Comparison of ENCODE assay signal across 14 cellular contexts in the genomic region with DNA sequence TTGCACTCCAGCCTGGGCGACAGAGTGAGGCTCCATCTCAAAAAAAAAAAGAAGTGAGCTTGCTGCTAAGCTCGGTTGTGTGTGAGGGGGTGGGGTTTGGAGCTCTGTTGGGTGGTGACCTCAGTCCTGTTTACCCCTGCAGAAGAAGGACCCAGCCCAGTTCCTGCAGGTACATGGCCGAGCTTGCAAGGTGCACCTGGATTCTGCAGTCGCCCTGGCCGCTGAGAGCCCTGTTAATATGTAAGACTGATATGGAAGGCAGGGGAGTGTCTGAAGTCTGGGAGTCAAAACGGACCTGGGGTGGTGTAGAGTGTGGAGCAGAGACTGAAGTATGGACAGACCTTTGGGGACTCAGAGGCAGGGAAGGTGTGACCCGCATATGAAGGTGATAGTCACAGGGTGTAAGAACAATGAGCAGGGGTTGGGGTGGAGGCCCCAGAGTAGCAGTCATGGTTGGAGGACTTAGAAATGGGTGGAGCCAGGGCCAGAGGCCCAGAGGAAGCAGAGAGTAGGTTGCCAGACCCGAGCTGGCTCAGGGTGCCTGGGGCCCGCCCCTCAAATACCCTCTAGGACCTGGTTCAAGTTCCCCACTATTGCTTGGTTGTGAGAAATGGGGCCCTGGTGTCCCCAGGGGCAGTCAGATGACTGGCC. TPM values are rescaled to one million over a fixed set of nuclear protein-coding genes. Genes with fewer than 3 reads are reported as not detected.
DNase-seq lines count a peak whose midpoint lies in the region; TF ChIP-seq lines count a peak whose summit lies in the region.
"Had no signal": no experiment of that assay in that cellular context is flagged by ENCODE, and none has a peak within 500 bp of the region (broad histone marks: within the 10 kb centered on the region; RNA-seq: fewer than 3 reads in every experiment).

No MANE protein-coding gene starts in this region.

- H3K27me3 ChIP-seq in Caco-2 (replicated peaks; ENCODE audit: control insufficient read depth, insufficient read depth, low read length) (no peaks in the 10 kb centered on the region), osteoblast (ENCODE audit: insufficient read depth, low read length) (no peaks in the 10 kb centered on the region)
- H3K27me3 ChIP-seq: foreskin keratinocyte, left lung had no signal

- H3K36me3 Mint-ChIP-seq in Caco-2 (ENCODE audit: insufficient read depth, unreplicated experiment) (peaks cover 74% of the 10 kb centered on the region), IgD-negative memory B cell (peaks cover 6% of the 10 kb centered on the region)

- POLR2A ChIA-PET in Caco-2 (lab: Charles Lee) = no interaction called here

- H3K36me3 ChIP-seq in Caco-2 (ENCODE audit: control insufficient read depth, insufficient read depth, low read length) (peaks cover 5% of the 10 kb centered on the region), osteoblast (ENCODE audit: insufficient read depth, low read length) (peaks cover 43% of the 10 kb centered on the region)

- CTCF ChIA-PET in Caco-2 (lab: Charles Lee) = interaction anchor here (1.0 kb wide), 1 partner anchor 110 kb away, joined by 3 read pairs; no protein-coding TSS in a partner anchor

- no TSS peak for BruUV-seq in Caco-2 (replicated peaks; lab: Mats Ljungman, UMichigan)

- TF ChIP-seq CTCF in Caco-2 (IDR thresholded peaks at IDR 0.05; ENCODE audit: insufficient read depth in 1 of 2, low read depth in 1 of 2, low read length in 1 of 2, severe bottlenecking in 1 of 2, unreplicated experiment in 1 of 2) (no peak), osteoblast (IDR thresholded peaks at IDR 0.05; ENCODE audit: extremely low read depth, low read depth, low read length) (no peak)

- peaks cover 4% of the 10 kb centered on the region for H3K4me1 Mint-ChIP-seq in Caco-2 (ENCODE audit: low read depth, unreplicated experiment)
- peaks cover 25 to 52% (median 40%) of the 10 kb centered on the region in 3 donors for H3K4me1 Mint-ChIP-seq in IgD-negative memory B cell

- no peak overlapping the region for H3K4me2 ChIP-seq in osteoblast (ENCODE audit: insufficient read depth, low read length)
- H3K4me2 ChIP-seq: SK-N-SH had no signal

- H3K27me3 Mint-ChIP-seq in Caco-2 (ENCODE audit: insufficient read depth, unreplicated experiment) = no peaks in the 10 kb centered on the region
- no peaks in the 10 kb centered on the region for H3K27me3 Mint-ChIP-seq in IgD-negative memory B cell

- no peaks in the 10 kb centered on the region for H3K9me3 ChIP-seq in Caco-2
- H3K9me3 ChIP-seq in osteoblast (ENCODE audit: low read depth, low read length) = no peaks in the 10 kb centered on the region
- H3K9me3 ChIP-seq: left lung, SK-N-SH had no signal

- H3K4me1 ChIP-seq in Caco-2 (no peaks in the 10 kb centered on the region), osteoblast (ENCODE audit: insufficient read depth, low read length) (no peaks in the 10 kb centered on the region)

- no peak overlapping the region for H3K4me3 Mint-ChIP-seq in Caco-2 (ENCODE audit: unreplicated experiment)
- H3K4me3 Mint-ChIP-seq in IgD-negative memory B cell = peak overlapping the region; percentile 73 to 92 (median 82)

- H3K27ac Mint-ChIP-seq in Caco-2 (ENCODE audit: unreplicated experiment) (peak overlapping the region; percentile 30), IgD-negative memory B cell (peak overlapping the region; percentile 73 to 95 (median 87))

- DNase-seq in Caco-2 = no peak
- DNase-seq in osteoblast (ENCODE audit: insufficient read length, low spot score, missing footprints) = peak; percentile 42
- DNase-seq in ACHN = no peak
- no peak for DNase-seq in GM19240 (ENCODE audit: insufficient read length, low spot score)
- DNase-seq in activated T-cell treated with anti-CD3 and anti-CD28 coated beads, Interleukin-2, amount 50 U/mL, for 48 hours = no peak
- DNase-seq in stimulated activated CD4-positive, alpha-beta T cell treated with anti-CD3 and anti-CD28 coated beads, Interleukin-2, amount 100 ng/mL, for 24 hours = no peak
- DNase-seq: foreskin keratinocyte, left lung, MV-4-11, NCI-H2107, NCI-H69, SK-N-SH had no signal

- peaks cover 47% of the 10 kb centered on the region for H4K20me1 ChIP-seq in osteoblast (ENCODE audit: insufficient read depth, low read length)

- in situ Hi-C loops in ACHN (cut with HindIII; ENCODE audit: low pct_ligation_motif_present, low pct_unique_long_range_greater_than_20kb, low sequenced_read_pairs) = no loop called here

- H3K79me2 ChIP-seq in osteoblast (ENCODE audit: insufficient read depth, low read length) = peaks cover 75% of the 10 kb centered on the region

- H3K27ac ChIP-seq in cingulate gyrus (ENCODE audit: low read depth, low read length) (peak overlapping the region; percentile 12), osteoblast (ENCODE audit: low read depth, low read length) (no peak overlapping the region)
- H3K27ac ChIP-seq: foreskin keratinocyte, left lung had no signal

- intact Hi-C loops in Caco-2 (cut with micrococcal nuclease; ENCODE audit: unreplicated experiment) = no loop called here

- H3K4me3 ChIP-seq in Caco-2 (ENCODE audit: low read depth, low read length) (no peak overlapping the region), osteoblast (ENCODE audit: insufficient read depth, low read length) (no peak overlapping the region)
- H3K4me3 ChIP-seq: left lung had no signal

- no peaks in the 10 kb centered on the region for H3K9me3 Mint-ChIP-seq in Caco-2 (ENCODE audit: unreplicated experiment)
- no peaks in the 10 kb centered on the region for H3K9me3 Mint-ChIP-seq in IgD-negative memory B cell

- no peak overlapping the region for H2AFZ ChIP-seq in osteoblast (ENCODE audit: low read length)

RNA-seq across cellular contexts. Expression of a gene that starts 13.2 kb away (rescaled TPM):
- total RNA-seq in Caco-2 (2022) = 104 and 111 TPM in 2 replicates
- 27.0 TPM for polyA plus RNA-seq in IgD-negative memory B cell
- 17.0 and 17.1 TPM in 2 replicates for total RNA-seq in osteoblast

RNA-seq across cellular contexts. Expression of a gene that starts 24.2 kb away (rescaled TPM):
- total RNA-seq in Caco-2 (2022) (8.4 and 9.4 TPM in 2 replicates), osteoblast (under 0.01 TPM in 1 of 2 replicates, not detected in the other)
- 74.4 TPM for polyA plus RNA-seq in IgD-negative memory B cell

RNA-seq across cellular contexts. Expression of a gene that starts 27.0 kb away (rescaled TPM):
- 45.8 and 49.3 TPM in 2 replicates for total RNA-seq in Caco-2 (2022)
- polyA plus RNA-seq in IgD-negative memory B cell = 115 TPM
- total RNA-seq in osteoblast = 8.3 and 14.8 TPM in 2 replicates

RNA-seq across cellular contexts. Expression of a gene that starts 40.9 kb away (rescaled TPM):
- total RNA-seq in Caco-2 (2022) (42.1 and 47.7 TPM in 2 replicates), osteoblast (43.9 and 53.6 TPM in 2 replicates)
- 2.3 TPM for polyA plus RNA-seq in IgD-negative memory B cell

RNA-seq across cellular contexts. Expression of a gene that starts 50.8 kb away (rescaled TPM):
- total RNA-seq in Caco-2 (2022) (6.3 and 10.2 TPM in 2 replicates), osteoblast (8.5 and 9.8 TPM in 2 replicates)
- polyA plus RNA-seq in IgD-negative memory B cell = 89.8 TPM
